8 cellular contexts compared by ENCODE assay signal in the genomic region with DNA sequence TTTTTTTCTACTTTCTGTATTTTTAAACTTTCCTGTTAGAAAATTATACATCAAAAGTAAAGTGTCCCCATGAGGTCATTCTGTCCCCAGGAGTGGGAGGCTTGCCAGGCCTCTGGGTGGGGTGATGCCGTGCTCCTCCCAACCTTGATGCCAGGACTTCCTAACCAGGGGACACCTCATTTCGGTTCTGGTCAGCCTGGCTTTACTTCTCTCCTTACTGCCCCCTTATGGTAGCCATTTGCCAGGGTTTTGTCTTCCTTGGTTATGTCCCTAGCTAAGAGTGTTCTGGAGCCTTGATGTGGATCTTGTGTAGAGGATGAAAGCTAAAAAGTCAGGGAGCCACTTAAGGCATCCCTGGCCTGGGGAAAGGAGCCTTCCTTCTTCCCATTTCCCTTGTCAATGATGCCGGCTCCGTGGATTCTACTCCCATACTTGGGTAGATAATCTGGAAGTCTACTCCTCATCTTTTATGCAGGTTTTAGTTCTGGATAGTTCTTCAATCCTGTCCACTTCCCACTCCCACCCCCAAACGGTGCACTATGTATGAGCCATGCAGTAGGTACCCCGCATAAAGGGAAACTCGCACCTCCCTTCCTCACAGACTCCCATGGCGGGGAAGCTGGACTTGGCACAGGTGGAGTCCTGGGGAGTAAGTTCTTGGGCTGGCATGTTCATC.
DNase-seq lines count a peak whose midpoint lies in the region; ATAC-seq, FAIRE-seq and TF ChIP-seq lines count a peak whose summit lies in the region.

No MANE protein-coding gene starts in this region.

- 25% methylated on average over 8 of the region's 8 CpGs for WGBS in GM12878 (ENCODE audit: insufficient coverage, insufficient replicate concordance, low lambda C conversion rate, missing lambda C conversion rate)

- no peak overlapping the region for H3K27ac ChIP-seq in GM12878 (ENCODE audit: control insufficient read depth, insufficient read depth)
- H3K27ac ChIP-seq in CD8-positive, alpha-beta memory T cell (ENCODE audit: low read depth, low read length), result no peak overlapping the region

- no peaks in the 10 kb centered on the region for H3K9me3 ChIP-seq in GM12878 (replicated peaks; ENCODE audit: control insufficient read depth, insufficient read depth, low read length)
- H3K9me3 ChIP-seq in CD8-positive, alpha-beta memory T cell (ENCODE audit: low read length), result no peaks in the 10 kb centered on the region

- H3K36me3 Mint-ChIP-seq in stimulated activated naive B cell treated with anti-CD40 and anti-IgM and Interleukin-4, amounts not matched to agents 10 μg/mL and 1 μg/mL and 100 μg/mL, for 72 hours, result no peaks in the 10 kb centered on the region
- H3K36me3 Mint-ChIP-seq in CD8-positive, alpha-beta memory T cell, result no peaks in the 10 kb centered on the region

- H3K9ac ChIP-seq in GM12878 (ENCODE audit: control insufficient read depth, insufficient read depth, low read length), result no peak overlapping the region

- DNase-seq in 8988T, result peak; percentile 64
- DNase-seq in G401 (ENCODE audit: low spot score), result peak; percentile 85
- DNase-seq in NCI-H446 treated with DMSO at 0.1 percent for 48 hours (lab: John Stamatoyannopoulos, UW), result peak; percentile 38
- DNase-seq in GM12878 (ENCODE audit: low read depth, low spot score), result no peak
- DNase-seq in iPS-NIHi11 (ENCODE audit: low spot score), result peak; percentile 79
- peak; percentile 9 for DNase-seq in stimulated activated naive B cell treated with anti-CD40 and anti-IgM and Interleukin-4, amounts not matched to agents 10 μg/mL and 1 μg/mL and 100 μg/mL, for 72 hours
- no peak for DNase-seq in CD8-positive, alpha-beta memory T cell
- no peak for DNase-seq in GOT3 (lab: John Stamatoyannopoulos, UW)

- H3K27me3 Mint-ChIP-seq in stimulated activated naive B cell treated with anti-CD40 and anti-IgM and Interleukin-4, amounts not matched to agents 10 μg/mL and 1 μg/mL and 100 μg/mL, for 72 hours, result peaks cover 8 to 12% of the 10 kb centered on the region in 2 donors
- H3K27me3 Mint-ChIP-seq in CD8-positive, alpha-beta memory T cell, result peaks cover 1 to 24% of the 10 kb centered on the region in 2 donors

- in situ Hi-C loops in G401 (cut with HindIII; ENCODE audit: low sequenced_read_pairs) (no loop called here), GM12878 (cut with MboI) (no loop called here)

- no peaks in the 10 kb centered on the region for H3K27me3 ChIP-seq in GM12878 (replicated peaks in 1 of 2; ENCODE audit: control insufficient read depth in 2 of 2, insufficient read depth in 2 of 2, low read length in 1 of 2)
- H3K27me3 ChIP-seq in CD8-positive, alpha-beta memory T cell (ENCODE audit: insufficient read depth, low read length, poor library complexity, severe bottlenecking), result no peaks in the 10 kb centered on the region

- POLR2A ChIA-PET in GM12878 (lab: Charles Lee), result no interaction called here
- POLR2A ChIA-PET in CD8-positive, alpha-beta memory T cell (lab: Charles Lee), result no interaction called here

- no peak overlapping the region for H2AFZ ChIP-seq in GM12878 (ENCODE audit: control insufficient read depth, low read depth, low read length)

- H3K4me1 ChIP-seq in GM12878 (ENCODE audit: control insufficient read depth, insufficient read depth, low read length), result no peaks in the 10 kb centered on the region
- H3K4me1 ChIP-seq in CD8-positive, alpha-beta memory T cell (ENCODE audit: insufficient read depth, low read length), result no peaks in the 10 kb centered on the region

- no peak overlapping the region for H3K27ac Mint-ChIP-seq in stimulated activated naive B cell treated with anti-CD40 and anti-IgM and Interleukin-4, amounts not matched to agents 10 μg/mL and 1 μg/mL and 100 μg/mL, for 72 hours
- peak overlapping the region in 1 of 8 donors; percentile 56 for H3K27ac Mint-ChIP-seq in CD8-positive, alpha-beta memory T cell

- ATAC-seq in GM12878, result peak; percentile 65
- peak in 1 of 2 donors; percentile 53 for ATAC-seq in stimulated activated naive B cell treated with anti-CD40 and anti-IgM and Interleukin-4, amounts not matched to agents 10 μg/mL and 1 μg/mL and 100 μg/mL, for 72 hours (replicated peaks)

- no peaks in the 10 kb centered on the region for H3K36me3 ChIP-seq in GM12878 (ENCODE audit: control insufficient read depth in 2 of 2, insufficient read depth in 2 of 2, low read length in 1 of 2)
- H3K36me3 ChIP-seq in CD8-positive, alpha-beta memory T cell (ENCODE audit: insufficient read depth, low read length), result no peaks in the 10 kb centered on the region

- CTCF ChIA-PET in GM12878 (lab: Yijun Ruan, JAX), result interaction anchor here (0.6 to 1.3 kb wide), 4 partner anchors 31 to 269 kb away, joined by 3 to 5 read pairs (median 3); no protein-coding TSS in a partner anchor
- CTCF ChIA-PET in CD8-positive, alpha-beta memory T cell (lab: Charles Lee), result no interaction called here

- H3K9me3 Mint-ChIP-seq in stimulated activated naive B cell treated with anti-CD40 and anti-IgM and Interleukin-4, amounts not matched to agents 10 μg/mL and 1 μg/mL and 100 μg/mL, for 72 hours, result no peaks in the 10 kb centered on the region
- H3K9me3 Mint-ChIP-seq in CD8-positive, alpha-beta memory T cell, result no peaks in the 10 kb centered on the region

- no peaks in the 10 kb centered on the region for H4K20me1 ChIP-seq in GM12878 (ENCODE audit: control insufficient read depth, insufficient read depth)

- H3K4me3 ChIP-seq in GM12878, result no peak overlapping the region
- H3K4me3 ChIP-seq in CD8-positive, alpha-beta memory T cell (ENCODE audit: low read length), result no peak overlapping the region

- FAIRE-seq in GM12878 (lab: Jason Lieb, UNC), result no peak

- no peak overlapping the region for H3K4me2 ChIP-seq in GM12878 (ENCODE audit: control insufficient read depth, insufficient read depth)

- TF ChIP-seq CTCF in GM12878 (IDR thresholded peaks at IDR 0.05 in 2 of 3, conservative IDR thresholded peaks at IDR 0.05 in 1 of 3; ENCODE audit: control insufficient read depth in 2 of 3, extremely low read depth in 1 of 3, insufficient read depth in 1 of 3, low read depth in 3 of 3, low read length in 3 of 3), result peak; percentile 44 to 53 (median 46); a peak in 5 of 6 replicates

- no peaks in the 10 kb centered on the region for H3K4me1 Mint-ChIP-seq in stimulated activated naive B cell treated with anti-CD40 and anti-IgM and Interleukin-4, amounts not matched to agents 10 μg/mL and 1 μg/mL and 100 μg/mL, for 72 hours
- H3K4me1 Mint-ChIP-seq in CD8-positive, alpha-beta memory T cell, result peaks cover 0 to 2% (median 0%) of the 10 kb centered on the region in 3 donors

- no peaks in the 10 kb centered on the region for H3K79me2 ChIP-seq in GM12878 (ENCODE audit: control insufficient read depth, insufficient read depth, low read length)

- no peak for TF ChIP-seq EP300 in GM12878 (IDR thresholded peaks at IDR 0.05; ENCODE audit: borderline replicate concordance in 1 of 2, control insufficient read depth in 1 of 2, low read depth in 2 of 2, low read length in 2 of 2)

- SMC1A ChIA-PET in GM12878 (lab: Charles Lee; ENCODE audit: uncharacterized antibody, unreplicated experiment), result interaction anchor here (0.9 kb wide), 1 partner anchor 317 kb away, joined by 3 read pairs; no protein-coding TSS in a partner anchor

- no TSS peak for BruUV-seq in GM12878 (replicated peaks; lab: Mats Ljungman, UMichigan)

- intact Hi-C loops in GM12878 (cut with micrococcal nuclease; ENCODE audit: unreplicated experiment), result loop anchor here (1.0 to 10.0 kb wide), 2 partner anchors 262 to 327 kb away; no protein-coding TSS in a partner anchor

- peak; percentile 21; the same call in 1 of the 2 replicates for TF ChIP-seq RAD21 in GM12878 (IDR thresholded peaks at IDR 0.05; ENCODE audit: insufficient read depth, low read depth, low read length)

- no peak for TF ChIP-seq POLR2A in GM12878 (IDR thresholded peaks at IDR 0.05; ENCODE audit: low read depth, low read length)

- RAD21 ChIA-PET in GM12878 (lab: Charles Lee; ENCODE audit: unreplicated experiment), result no interaction called here

- H3K4me3 Mint-ChIP-seq in stimulated activated naive B cell treated with anti-CD40 and anti-IgM and Interleukin-4, amounts not matched to agents 10 μg/mL and 1 μg/mL and 100 μg/mL, for 72 hours, result no peak overlapping the region
- H3K4me3 Mint-ChIP-seq in CD8-positive, alpha-beta memory T cell, result no peak overlapping the region

TF ChIP-seq in GM12878, 131 proteins besides CTCF, POLR2A, EP300 and RAD21:
- TF ChIP-seq MYB (IDR thresholded peaks at IDR 0.05; ENCODE audit: borderline replicate concordance, low read depth, low read length) (no peak), SMC3 (IDR thresholded peaks at IDR 0.05; ENCODE audit: borderline replicate concordance, low read length) (peak; percentile 41; the same call in 1 of the 2 replicates), MEF2A (IDR thresholded peaks at IDR 0.05; ENCODE audit: insufficient read depth, low read depth, low read length) (no peak), ETV6 (conservative IDR thresholded peaks at IDR 0.05 in 1 of 2, IDR thresholded peaks at IDR 0.05 in 1 of 2; ENCODE audit: borderline replicate concordance in 1 of 2, low read depth in 1 of 2) (no peak), CBFB (IDR thresholded peaks at IDR 0.05; ENCODE audit: low read depth) (no peak), MYC (IDR thresholded peaks at IDR 0.05; ENCODE audit: insufficient read depth, insufficient read length, insufficient replicate concordance, low read length, severe bottlenecking) (no peak)
- TF ChIP-seq, protein P1, sequence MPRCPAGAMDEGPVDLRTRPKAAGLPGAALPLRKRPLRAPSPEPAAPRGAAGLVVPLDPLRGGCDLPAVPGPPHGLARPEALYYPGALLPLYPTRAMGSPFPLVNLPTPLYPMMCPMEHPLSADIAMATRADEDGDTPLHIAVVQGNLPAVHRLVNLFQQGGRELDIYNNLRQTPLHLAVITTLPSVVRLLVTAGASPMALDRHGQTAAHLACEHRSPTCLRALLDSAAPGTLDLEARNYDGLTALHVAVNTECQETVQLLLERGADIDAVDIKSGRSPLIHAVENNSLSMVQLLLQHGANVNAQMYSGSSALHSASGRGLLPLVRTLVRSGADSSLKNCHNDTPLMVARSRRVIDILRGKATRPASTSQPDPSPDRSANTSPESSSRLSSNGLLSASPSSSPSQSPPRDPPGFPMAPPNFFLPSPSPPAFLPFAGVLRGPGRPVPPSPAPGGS (IDR thresholded peaks at IDR 0.05; ENCODE audit: borderline replicate concordance, insufficient read depth, low read depth, low read length, poor library complexity, severe bottlenecking), result no peak

Comparison
In these comparisons a context has a peak if more than half of its experiments do, and no peak if none do; other contexts are left out.
1. DNase-seq: peak in 8988T (single experiment), G401 (single experiment), NCI-H446 treated with DMSO at 0.1 percent for 48 hours (single experiment), iPS-NIHi11 (single experiment) and stimulated activated naive B cell treated with anti-CD40 and anti-IgM and Interleukin-4, amounts not matched to agents 10 μg/mL and 1 μg/mL and 100 μg/mL, for 72 hours (single experiment); none in GM12878 (single experiment), CD8-positive, alpha-beta memory T cell (0 of 5) and GOT3 (single experiment).